12 cellular contexts compared by ENCODE assay signal in genomic region chr14:103889313-103890051, GRCh38. TPM values are rescaled to one million over a fixed set of nuclear protein-coding genes. Genes with fewer than 3 reads are reported as not detected.
A peak's percentile ranks its signal among the peaks of the same experiment; 100 is the strongest.
DNase-seq lines count a peak whose midpoint lies in the region; ATAC-seq and TF ChIP-seq lines count a peak whose summit lies in the region.
"Had no signal": no experiment of that assay in that cellular context is flagged by ENCODE, and none has a peak within 500 bp of the region (broad histone marks: within the 10 kb centered on the region; RNA-seq: fewer than 3 reads in every experiment).

No MANE protein-coding gene starts in this region.

- H3K27me3 Mint-ChIP-seq in GM23338 (ENCODE audit: insufficient read depth, low read depth, poor library complexity): peaks cover 17% of the 10 kb centered on the region

- no peak for TF ChIP-seq CTCF in GM23338 (conservative IDR thresholded peaks at IDR 0.05; ENCODE audit: low read depth in 2 of 2)
- TF ChIP-seq CTCF in SK-N-SH (IDR thresholded peaks at IDR 0.05): no peak

- H3K36me3 ChIP-seq in GM23338 (ENCODE audit: insufficient read depth): no peaks in the 10 kb centered on the region
- H3K36me3 ChIP-seq in SK-N-SH (replicated peaks in 1 of 2; ENCODE audit: control insufficient read depth in 1 of 2, insufficient read depth in 2 of 2, low read length in 1 of 2): no peaks in the 10 kb centered on the region
- H3K36me3 ChIP-seq in skeletal muscle satellite cell (ENCODE audit: insufficient read depth, low read length): no peaks in the 10 kb centered on the region
- H3K36me3 ChIP-seq: tibial nerve had no signal

- H3K4me3 ChIP-seq in GM23338 (no peak overlapping the region), SK-N-SH (ENCODE audit: low read depth in 2 of 2, low read length in 1 of 2) (no peak overlapping the region), skeletal muscle satellite cell (ENCODE audit: low read length) (peak overlapping the region; percentile 35)

- TF ChIP-seq POLR2A in erythroblast (IDR thresholded peaks at IDR 0.05; ENCODE audit: low read length): no peak

- POLR2A ChIA-PET in SK-N-SH (lab: Yijun Ruan, JAX): no interaction called here

- no peaks in the 10 kb centered on the region for H3K9me3 Mint-ChIP-seq in GM23338

- DNase-seq in GM23338 (ENCODE audit: low spot score) (no peak), SK-N-SH (peak; percentile 35), glomerular visceral epithelial cell (ENCODE audit: extremely low spot score) (peak; percentile 61), erythroblast (lab: John Stamatoyannopoulos, UW) (no peak), amniotic stem cell (lab: John Stamatoyannopoulos, UW) (no peak), SHP77 treated with DMSO at 0.1 percent for 48 hours (lab: John Stamatoyannopoulos, UW) (no peak)
- DNase-seq: activated CD8-positive, alpha-beta memory T cell treated with anti-CD3 and anti-CD28 coated beads, Interleukin-2, amount 50 U/mL, for 4 hours; anterior cingulate cortex; DMS 273 treated with DMSO at 0.1 percent for 48 hours had no signal

- H2AFZ ChIP-seq in GM23338 (0 out of 2 replicates have a peak overlapping the region, but pooled peaks have one; percentile 18), SK-N-SH (ENCODE audit: low read depth) (no peak overlapping the region)

- H3K9me2 ChIP-seq in GM23338 (ENCODE audit: insufficient read depth): no peaks in the 10 kb centered on the region
- H3K9me2 ChIP-seq in SK-N-SH: no peaks in the 10 kb centered on the region

- H3K27ac Mint-ChIP-seq in GM23338: no peak overlapping the region

- no peak overlapping the region for H3K4me3 Mint-ChIP-seq in GM23338

- H3F3A ChIP-seq in GM23338 (replicated peaks; ENCODE audit: low read depth) (no peaks in the 10 kb centered on the region), SK-N-SH (replicated peaks; ENCODE audit: insufficient read depth) (no peaks in the 10 kb centered on the region)

- H4K20me1 ChIP-seq in GM23338 (replicated peaks; ENCODE audit: insufficient read depth): no peaks in the 10 kb centered on the region
- no peaks in the 10 kb centered on the region for H4K20me1 ChIP-seq in SK-N-SH (ENCODE audit: insufficient read depth)

- no peak for ATAC-seq in GM23338
- ATAC-seq in HG02973 (IDR thresholded peaks at IDR 0.05; ENCODE audit: unreplicated experiment): no peak

- H3K9me3 ChIP-seq in SK-N-SH (no peaks in the 10 kb centered on the region), skeletal muscle satellite cell (replicated peaks; ENCODE audit: low read length) (no peaks in the 10 kb centered on the region)
- H3K9me3 ChIP-seq: tibial nerve had no signal

- no peaks in the 10 kb centered on the region for H3K4me1 ChIP-seq in GM23338 (ENCODE audit: insufficient read depth)
- H3K4me1 ChIP-seq in SK-N-SH (ENCODE audit: control insufficient read depth in 1 of 2, insufficient read depth in 2 of 2, low read depth in 1 of 2, low read length in 1 of 2): peaks cover 0 to 9% of the 10 kb centered on the region in 2 experiments; a peak in 1 of 4 replicates
- peaks cover 14% of the 10 kb centered on the region for H3K4me1 ChIP-seq in skeletal muscle satellite cell (ENCODE audit: control insufficient read depth, insufficient read depth, low read length)

- CTCF ChIA-PET in SK-N-SH (lab: Yijun Ruan, JAX): interaction anchor here (2.4 kb wide), 1 partner anchor 21 kb away, joined by 5 read pairs; no protein-coding TSS in a partner anchor

- TF ChIP-seq EP300 in SK-N-SH (IDR thresholded peaks at IDR 0.05; ENCODE audit: borderline replicate concordance in 1 of 2, low read depth in 1 of 2, low read length in 1 of 2): no peak

- no peaks in the 10 kb centered on the region for H3K27me3 ChIP-seq in GM23338 (ENCODE audit: insufficient read depth)
- no peaks in the 10 kb centered on the region for H3K27me3 ChIP-seq in SK-N-SH (ENCODE audit: insufficient read depth)
- peaks cover 4% of the 10 kb centered on the region for H3K27me3 ChIP-seq in skeletal muscle satellite cell (ENCODE audit: control insufficient read depth, insufficient read depth, low read length)
- H3K27me3 ChIP-seq: tibial nerve had no signal

- H3K9ac ChIP-seq in SK-N-SH: no peak overlapping the region
- no peak overlapping the region for H3K9ac ChIP-seq in skeletal muscle satellite cell (ENCODE audit: low read depth, low read length)

- 93% methylated on average over 18 of the region's 31 CpGs for WGBS in SK-N-SH (ENCODE audit: low lambda C conversion rate)

- H3K27ac ChIP-seq in GM23338 (ENCODE audit: low read depth) (no peak overlapping the region), SK-N-SH (ENCODE audit: low read depth in 2 of 2, low read length in 1 of 2) (no peak overlapping the region)

- H3K79me2 ChIP-seq in GM23338 (replicated peaks; ENCODE audit: insufficient read depth): no peaks in the 10 kb centered on the region
- no peaks in the 10 kb centered on the region for H3K79me2 ChIP-seq in SK-N-SH (ENCODE audit: insufficient read depth)

- peaks cover 10% of the 10 kb centered on the region for H3K4me1 Mint-ChIP-seq in GM23338

- TF ChIP-seq RAD21 in SK-N-SH (IDR thresholded peaks at IDR 0.05; ENCODE audit: low read length): no peak

- no peaks in the 10 kb centered on the region for H3K36me3 Mint-ChIP-seq in GM23338 (ENCODE audit: low read depth)

- H3K4me2 ChIP-seq in GM23338 (no peak overlapping the region), SK-N-SH (no peak overlapping the region), skeletal muscle satellite cell (ENCODE audit: low read length) (peak overlapping the region; percentile 72)

TF ChIP-seq in GM23338, 12 proteins besides CTCF, POLR2A, EP300 and RAD21 (continues in another document):
- no peak for TF ChIP-seq ZNF331 (CRISPR knock-in tag; IDR thresholded peaks at IDR 0.05; ENCODE audit: low read depth)

TF ChIP-seq in SK-N-SH, 30 proteins besides CTCF, POLR2A, EP300 and RAD21 (continues in another document):
- TF ChIP-seq IRF3 (IDR thresholded peaks at IDR 0.05; ENCODE audit: low read depth, low read length): no peak
- TF ChIP-seq MXI1 (IDR thresholded peaks at IDR 0.05; ENCODE audit: low read depth, low read length): no peak
- TF ChIP-seq RXRA (IDR thresholded peaks at IDR 0.05; ENCODE audit: borderline replicate concordance, low read depth): no peak
- no peak for TF ChIP-seq RCOR1 (IDR thresholded peaks at IDR 0.05; ENCODE audit: low read length)
- TF ChIP-seq TCF12 (IDR thresholded peaks at IDR 0.05): no peak
- no peak for TF ChIP-seq JUND (IDR thresholded peaks at IDR 0.05)
- no peak for TF ChIP-seq TAF1 (IDR thresholded peaks at IDR 0.05; ENCODE audit: borderline replicate concordance, low read depth, low read length)
- TF ChIP-seq TEAD4 (IDR thresholded peaks at IDR 0.05; ENCODE audit: borderline replicate concordance, insufficient read depth): no peak
- TF ChIP-seq USF2 (IDR thresholded peaks at IDR 0.05; ENCODE audit: borderline replicate concordance, low read depth, low read length): no peak
- TF ChIP-seq NRF1 (IDR thresholded peaks at IDR 0.05; ENCODE audit: low read depth, low read length): no peak
- TF ChIP-seq SIN3A (IDR thresholded peaks at IDR 0.05; ENCODE audit: borderline replicate concordance, low read depth, low read length): no peak
- TF ChIP-seq MEF2A (IDR thresholded peaks at IDR 0.05; ENCODE audit: borderline replicate concordance, low read depth): no peak
- TF ChIP-seq NFIC (IDR thresholded peaks at IDR 0.05; ENCODE audit: borderline replicate concordance): no peak
- TF ChIP-seq RFX5 (IDR thresholded peaks at IDR 0.05; ENCODE audit: low read length): no peak
- no peak for TF ChIP-seq MAX (IDR thresholded peaks at IDR 0.05; ENCODE audit: low read depth)
- TF ChIP-seq POLR2AphosphoS5 (IDR thresholded peaks at IDR 0.05; ENCODE audit: low read depth, low read length): no peak
- no peak for TF ChIP-seq GABPA (IDR thresholded peaks at IDR 0.05; ENCODE audit: low read depth)

RNA-seq across cellular contexts. Expression of gene TDRD9, which starts 38.8 kb away (rescaled TPM):
- not detected in 2 replicates for total RNA-seq in GM23338 (2014; rRNA removed; shearing (Covaris generic))
- polyA plus RNA-seq in GM23338 (2016; fragmentation: Nextera tagmentation; extraction: Ambion mirVana) (0.24 TPM in 1 of 2 replicates, not detected in the other), SK-N-SH (2012; rRNA removed) (not detected in 2 replicates)
- polyA plus RNA-seq in SK-N-SH (2012; cell fraction: cytosol; rRNA removed): not detected in 2 replicates
- polyA plus RNA-seq in SK-N-SH (2012; cell fraction: nucleus; rRNA removed): not detected in 2 replicates
- 0.76 and 1.3 TPM in 2 replicates for total RNA-seq in skeletal muscle satellite cell (2012; rRNA removed)

RNA-seq across cellular contexts. Expression of gene PPP1R13B, which starts 42.1 kb away (rescaled TPM):
- 6.5 and 8.5 TPM in 2 replicates for total RNA-seq in GM23338 (2014; rRNA removed; shearing (Covaris generic))
- polyA plus RNA-seq in GM23338 (2016; fragmentation: Nextera tagmentation; extraction: Ambion mirVana): 2.0 and 3.8 TPM in 2 replicates
- 5.1 and 5.7 TPM in 2 replicates for polyA plus RNA-seq in SK-N-SH (2012; rRNA removed)
- polyA plus RNA-seq in SK-N-SH (2012; cell fraction: cytosol; rRNA removed): 2.6 and 3.9 TPM in 2 replicates
- 31.2 and 31.8 TPM in 2 replicates for polyA plus RNA-seq in SK-N-SH (2012; cell fraction: nucleus; rRNA removed)
- total RNA-seq in skeletal muscle satellite cell (2012; rRNA removed): 2.0 and 3.8 TPM in 2 replicates

RNA-seq across cellular contexts. Expression of gene RD3L, which starts 52.8 kb away (rescaled TPM):
- not detected in 2 replicates for total RNA-seq in GM23338 (2014; rRNA removed; shearing (Covaris generic))
- not detected in 2 replicates for polyA plus RNA-seq in GM23338 (2016; fragmentation: Nextera tagmentation; extraction: Ambion mirVana)
- not detected in 2 replicates for polyA plus RNA-seq in SK-N-SH (2012; rRNA removed)
- not detected in 2 replicates for polyA plus RNA-seq in SK-N-SH (2012; cell fraction: cytosol; rRNA removed)
- polyA plus RNA-seq in SK-N-SH (2012; cell fraction: nucleus; rRNA removed): not detected in 2 replicates
- not detected in 2 replicates for total RNA-seq in skeletal muscle satellite cell (2012; rRNA removed)
- total RNA-seq: tibial nerve had no signal

Comparison
In these comparisons a context has a peak if more than half of its experiments do, and no peak if none do; other contexts are left out.
1. DNase-seq: peak in SK-N-SH (single experiment) and glomerular visceral epithelial cell (single experiment); none in GM23338 (single experiment), erythroblast (0 of 2), amniotic stem cell (single experiment) and SHP77 treated with DMSO at 0.1 percent for 48 hours (single experiment).